In genomic region chr17:42361781-42362186, GRCh38 we compare ENCODE assay signal across 10 cellular contexts. TPM values are rescaled to one million over a fixed set of nuclear protein-coding genes. Genes with fewer than 3 reads are reported as not detected.
DNase-seq lines count a peak whose midpoint lies in the region; ATAC-seq, FAIRE-seq and TF ChIP-seq lines count a peak whose summit lies in the region.
"Had no signal": no experiment of that assay in that cellular context is flagged by ENCODE, and none has a peak within 500 bp of the region (broad histone marks: within the 10 kb centered on the region; RNA-seq: fewer than 3 reads in every experiment).

No MANE protein-coding gene starts in this region.

- WGBS in GM12878 (ENCODE audit: insufficient coverage, insufficient replicate concordance, low lambda C conversion rate, missing lambda C conversion rate) = 52% methylated on average over 2 of the region's 2 CpGs
- no CpG with 5 or more reads among the region's 2 CpGs for WGBS in neuronal stem cell (ENCODE audit: extremely low coverage in 2 of 2, insufficient read length in 2 of 2, insufficient replicate concordance in 1 of 2), 2 donors
- WGBS in GM23248 (ENCODE audit: low coverage in 1 of 2, low lambda C conversion rate in 2 of 2, missing lambda C conversion rate in 2 of 2), 2 experiments = 35 to 36% methylated on average over 2 of the region's 2 CpGs

- H3K14ac ChIP-seq in neuronal stem cell (ENCODE audit: low read length) = no peak overlapping the region

- H4K8ac ChIP-seq in neuronal stem cell (ENCODE audit: low read depth, low read length) = no peak overlapping the region

- H3K9me3 ChIP-seq in CD8-positive, alpha-beta T cell (ENCODE audit: low read length) = no peaks in the 10 kb centered on the region
- H3K9me3 ChIP-seq in GM12878 (replicated peaks; ENCODE audit: control insufficient read depth, insufficient read depth, low read length) (peaks cover 2% of the 10 kb centered on the region; the same call in 2 of the 3 replicates), neural progenitor cell (ENCODE audit: low read depth) (no peaks in the 10 kb centered on the region), neuronal stem cell (replicated peaks in 1 of 2; ENCODE audit: control insufficient read depth in 2 of 2, insufficient read depth in 1 of 2, low read depth in 1 of 2, low read length in 2 of 2) (peaks cover 0 to 7% of the 10 kb centered on the region in 2 donors), GM23248 (ENCODE audit: low read depth) (no peaks in the 10 kb centered on the region)

- peaks cover 43% of the 10 kb centered on the region for H3K36me3 Mint-ChIP-seq in CD8-positive, alpha-beta T cell
- H3K36me3 Mint-ChIP-seq in neural progenitor cell = no peaks in the 10 kb centered on the region

- H3K36me3 ChIP-seq in CD8-positive, alpha-beta T cell (ENCODE audit: insufficient read depth, low read length) = no peaks in the 10 kb centered on the region
- no peaks in the 10 kb centered on the region for H3K36me3 ChIP-seq in GM12878 (ENCODE audit: control insufficient read depth in 2 of 2, insufficient read depth in 2 of 2, low read length in 1 of 2)
- no peaks in the 10 kb centered on the region for H3K36me3 ChIP-seq in neural progenitor cell
- peaks cover 0 to 57% of the 10 kb centered on the region in 2 donors for H3K36me3 ChIP-seq in neuronal stem cell (replicated peaks in 1 of 2; ENCODE audit: control insufficient read depth in 2 of 2, insufficient read depth in 2 of 2, low read length in 2 of 2)
- no peaks in the 10 kb centered on the region for H3K36me3 ChIP-seq in GM23248 (ENCODE audit: low read depth)

- H3K4me2 ChIP-seq in GM12878 (ENCODE audit: control insufficient read depth, insufficient read depth) (no peak overlapping the region), neural progenitor cell (peak overlapping the region; percentile 7), neuronal stem cell (ENCODE audit: insufficient read depth, low read length, poor library complexity, severe bottlenecking) (no peak overlapping the region), GM23248 (ENCODE audit: unreplicated experiment) (no peak overlapping the region)
- H3K4me2 ChIP-seq: PC-9 had no signal

- TF ChIP-seq RAD21 in GM12878 (IDR thresholded peaks at IDR 0.05; ENCODE audit: insufficient read depth, low read depth, low read length) = no peak

- no peak overlapping the region for H2AFZ ChIP-seq in GM12878 (ENCODE audit: control insufficient read depth, low read depth, low read length)
- no peak overlapping the region for H2AFZ ChIP-seq in neural progenitor cell (replicated peaks)
- no peak overlapping the region for H2AFZ ChIP-seq in neuronal stem cell (ENCODE audit: low read length)
- H2AFZ ChIP-seq in GM23248 = no peak overlapping the region
- H2AFZ ChIP-seq: PC-9 had no signal

- H3K79me1 ChIP-seq in neuronal stem cell (ENCODE audit: low read depth, low read length) = peaks cover 8% of the 10 kb centered on the region

- H3K79me2 ChIP-seq in GM12878 (ENCODE audit: control insufficient read depth, insufficient read depth, low read length) (peaks cover 85% of the 10 kb centered on the region), neural progenitor cell (ENCODE audit: low read depth) (peaks cover 94% of the 10 kb centered on the region), GM23248 (ENCODE audit: insufficient read depth) (peaks cover 100% of the 10 kb centered on the region)

- no peak for TF ChIP-seq EP300 in GM12878 (IDR thresholded peaks at IDR 0.05; ENCODE audit: borderline replicate concordance in 1 of 2, control insufficient read depth in 1 of 2, low read depth in 2 of 2, low read length in 2 of 2)

- H3K9ac ChIP-seq in GM12878 (ENCODE audit: control insufficient read depth, insufficient read depth, low read length) = no peak overlapping the region
- no peak overlapping the region for H3K9ac ChIP-seq in neural progenitor cell
- H3K9ac ChIP-seq in neuronal stem cell (ENCODE audit: low read depth, low read length, poor library complexity) = no peak overlapping the region
- no peak overlapping the region for H3K9ac ChIP-seq in GM23248

- BruUV-seq in GM12878 (replicated peaks; lab: Mats Ljungman, UMichigan) = no TSS peak

- peaks cover 30% of the 10 kb centered on the region for H3K4me1 ChIP-seq in CD8-positive, alpha-beta T cell (ENCODE audit: insufficient read depth, low read length)
- H3K4me1 ChIP-seq in GM12878 (ENCODE audit: control insufficient read depth, insufficient read depth, low read length) (peaks cover 37% of the 10 kb centered on the region), neural progenitor cell (peaks cover 14% of the 10 kb centered on the region), neuronal stem cell (ENCODE audit: control insufficient read depth in 2 of 2, insufficient read depth in 1 of 2, low read depth in 1 of 2, low read length in 2 of 2) (peaks cover 11 to 13% of the 10 kb centered on the region in 2 donors), GM23248 (ENCODE audit: insufficient read depth) (peaks cover 30% of the 10 kb centered on the region)

- H3K4me1 Mint-ChIP-seq in CD8-positive, alpha-beta T cell (ENCODE audit: low read depth) = peaks cover 65% of the 10 kb centered on the region
- peaks cover 33% of the 10 kb centered on the region for H3K4me1 Mint-ChIP-seq in neural progenitor cell

- no peak overlapping the region for H3K4ac ChIP-seq in neuronal stem cell (ENCODE audit: low read length)

- H4K91ac ChIP-seq in neuronal stem cell (ENCODE audit: low read depth, low read length, poor library complexity) = no peak overlapping the region

- no peaks in the 10 kb centered on the region for H3K27me3 ChIP-seq in CD8-positive, alpha-beta T cell (ENCODE audit: insufficient read depth, low read length)
- H3K27me3 ChIP-seq in GM12878 (replicated peaks in 1 of 2; ENCODE audit: control insufficient read depth in 2 of 2, insufficient read depth in 2 of 2, low read length in 1 of 2) (no peaks in the 10 kb centered on the region), neural progenitor cell (no peaks in the 10 kb centered on the region), neuronal stem cell (ENCODE audit: control insufficient read depth in 3 of 3, insufficient read depth in 3 of 3, low read depth in 1 of 3, low read length in 3 of 3) (no peaks in the 10 kb centered on the region), GM23248 (replicated peaks; ENCODE audit: insufficient read depth) (no peaks in the 10 kb centered on the region)

- H4K20me1 ChIP-seq in GM12878 (ENCODE audit: control insufficient read depth, insufficient read depth) (peaks cover 7% of the 10 kb centered on the region), neural progenitor cell (ENCODE audit: low read depth) (peaks cover 39% of the 10 kb centered on the region), GM23248 (ENCODE audit: insufficient read depth) (peaks cover 25% of the 10 kb centered on the region)

- FAIRE-seq in GM12878 (lab: Jason Lieb, UNC) = no peak

- no peak overlapping the region for H2AK5ac ChIP-seq in neuronal stem cell (ENCODE audit: low read depth, low read length)

- in situ Hi-C loops in GM12878 (cut with MboI) (no loop called here), GM23248 (cut with MboI) (no loop called here)

- H3K23ac ChIP-seq in neuronal stem cell (ENCODE audit: low read depth, low read length, poor library complexity) = no peak overlapping the region

- H3F3A ChIP-seq in neural progenitor cell (ENCODE audit: low read depth) = peaks cover 20% of the 10 kb centered on the region
- peaks cover 38% of the 10 kb centered on the region for H3F3A ChIP-seq in GM23248 (ENCODE audit: insufficient read depth)

- DNase-seq in CD8-positive, alpha-beta T cell = peak in 6 of 7 experiments; percentile 13 to 54 (median 42)
- DNase-seq in SW480 (ENCODE audit: low spot score) = peak; percentile 67
- DNase-seq in GM12878 (ENCODE audit: low read depth, low spot score) = no peak
- DNase-seq in neural progenitor cell (ENCODE audit: low spot score) = no peak
- DNase-seq in NCI-H1694 treated with DMSO at 0.1 percent for 48 hours (lab: John Stamatoyannopoulos, UW) = no peak
- no peak for DNase-seq in neuronal stem cell (ENCODE audit: low spot score)
- DNase-seq in GM23248 = no peak
- no peak for DNase-seq in HPDE6-E6E7 (ENCODE audit: extremely low spot score)
- DNase-seq: PC-9 had no signal

- H3K18ac ChIP-seq in neuronal stem cell (ENCODE audit: low read length) = no peak overlapping the region

- H3K27ac Mint-ChIP-seq in CD8-positive, alpha-beta T cell = peak overlapping the region; percentile 67
- no peak overlapping the region for H3K27ac Mint-ChIP-seq in neural progenitor cell

- peak; percentile 95 for ATAC-seq in CD8-positive, alpha-beta T cell
- ATAC-seq in GM12878 = peak; percentile 32; the same call in 2 of the 3 replicates

- H2BK12ac ChIP-seq in neuronal stem cell (ENCODE audit: low read length) = no peak overlapping the region

- no peaks in the 10 kb centered on the region for H3K9me2 ChIP-seq in GM23248 (ENCODE audit: insufficient read depth)

- SMC1A ChIA-PET in GM12878 (lab: Charles Lee; ENCODE audit: uncharacterized antibody, unreplicated experiment) = interaction anchor here (0.6 to 1.8 kb wide), 3 partner anchors 10 to 16 kb away, joined by 3 to 7 read pairs (median 3); no protein-coding TSS in a partner anchor

- CTCF ChIA-PET in CD8-positive, alpha-beta T cell (lab: Charles Lee) = interaction anchor here (1.0 to 1.8 kb wide), 4 partner anchors 11 to 41 kb away, joined by 3 to 5 read pairs (median 3); no protein-coding TSS in a partner anchor
- CTCF ChIA-PET in GM12878 (lab: Yijun Ruan, JAX) = interaction anchor here (1.0 to 1.6 kb wide), 3 partner anchors 13 to 52 kb away, joined by 3 to 4 read pairs (median 3); no protein-coding TSS in a partner anchor

- H2BK15ac ChIP-seq in neuronal stem cell (ENCODE audit: low read length) = no peak overlapping the region

- H2BK5ac ChIP-seq in neuronal stem cell (ENCODE audit: low read length) = no peak overlapping the region

- no peak overlapping the region for H2BK120ac ChIP-seq in neuronal stem cell (ENCODE audit: low read depth, low read length)

- POLR2A ChIA-PET in CD8-positive, alpha-beta T cell (lab: Charles Lee) = interaction anchor here (0.7 to 2.5 kb wide), 4 partner anchors 13 to 46 kb away, joined by 3 to 15 read pairs (median 3); partner anchors contain the start of gene STAT3
- POLR2A ChIA-PET in GM12878 (lab: Charles Lee) = interaction anchor here (0.5 to 1.1 kb wide), 3 partner anchors 17 to 93 kb away, joined by 3 to 4 read pairs (median 4); no protein-coding TSS in a partner anchor

- no peak overlapping the region for H3K4me3 ChIP-seq in CD8-positive, alpha-beta T cell (ENCODE audit: low read depth, low read length)
- H3K4me3 ChIP-seq in GM12878 (no peak overlapping the region), neural progenitor cell (no peak overlapping the region), neuronal stem cell (ENCODE audit: low read length in 2 of 2) (no peak overlapping the region), GM23248 (no peak overlapping the region)
- H3K4me3 ChIP-seq: coronary artery, PC-9 had no signal

- no peak for TF ChIP-seq POLR2A in GM12878 (IDR thresholded peaks at IDR 0.05; ENCODE audit: low read depth, low read length)

- TF ChIP-seq CTCF in CD8-positive, alpha-beta T cell (IDR thresholded peaks at IDR 0.05) = no peak
- TF ChIP-seq CTCF in GM12878 (IDR thresholded peaks at IDR 0.05 in 2 of 3, conservative IDR thresholded peaks at IDR 0.05 in 1 of 3; ENCODE audit: control insufficient read depth in 2 of 3, extremely low read depth in 1 of 3, insufficient read depth in 1 of 3, low read depth in 3 of 3, low read length in 3 of 3) = no peak
- no peak for TF ChIP-seq CTCF in neural progenitor cell (IDR thresholded peaks at IDR 0.05)

- H3K4me3 Mint-ChIP-seq in CD8-positive, alpha-beta T cell = no peak overlapping the region
- no peak overlapping the region for H3K4me3 Mint-ChIP-seq in neural progenitor cell

- RAD21 ChIA-PET in GM12878 (lab: Charles Lee; ENCODE audit: unreplicated experiment) = interaction anchor here (0.8 to 1.8 kb wide), 2 partner anchors 17 to 42 kb away, joined by 5 to 8 read pairs; no protein-coding TSS in a partner anchor

- intact Hi-C loops in CD8-positive, alpha-beta T cell (cut with DNase I, micrococcal nuclease) = no loop called here
- intact Hi-C loops in GM12878 (cut with micrococcal nuclease; ENCODE audit: unreplicated experiment) = no loop called here

- no peak overlapping the region for H3K27ac ChIP-seq in CD8-positive, alpha-beta T cell (ENCODE audit: low read depth, low read length)
- H3K27ac ChIP-seq in GM12878 (ENCODE audit: control insufficient read depth, insufficient read depth) (no peak overlapping the region), neural progenitor cell (no peak overlapping the region), neuronal stem cell (replicated peaks; ENCODE audit: low read length) (no peak overlapping the region), GM23248 (no peak overlapping the region)
- H3K27ac ChIP-seq: PC-9 had no signal

- no peaks in the 10 kb centered on the region for H3K9me3 Mint-ChIP-seq in CD8-positive, alpha-beta T cell
- no peaks in the 10 kb centered on the region for H3K9me3 Mint-ChIP-seq in neural progenitor cell

- H3K27me3 Mint-ChIP-seq in CD8-positive, alpha-beta T cell (ENCODE audit: low read depth) = no peaks in the 10 kb centered on the region
- H3K27me3 Mint-ChIP-seq in neural progenitor cell (ENCODE audit: insufficient read depth, low read depth) = peaks cover 4% of the 10 kb centered on the region

RNA-seq across cellular contexts. Expression of gene STAT3, which starts 26.5 kb away (rescaled TPM):
- total RNA-seq in CD8-positive, alpha-beta T cell = 100 to 1,000 TPM; 338 to 343 TPM
- 148 and 163 TPM in 2 replicates for total RNA-seq in GM12878 (2013; cell fraction: nucleolus; rRNA removed)
- total RNA-seq in GM12878 (2014; rRNA removed) (54.0 and 59.3 TPM in 2 replicates), GM12878 (2014; rRNA removed; fragmentation: Illumina TruSeq; extraction: Trizol) (51.3 and 54.5 TPM in 2 replicates), GM12878 (2021) (82.6 and 86.2 TPM in 2 replicates), neural progenitor cell (ENCODE audit: low replicate concordance) (54.9 and 56.2 TPM in 2 replicates)
- 58.9 TPM for polyA plus RNA-seq in GM12878 (2011; ENCODE audit: low read depth)
- polyA plus RNA-seq in GM12878 (2011; rRNA removed) (63.6 and 74.7 TPM in 2 replicates), GM12878 (2014; fragmentation: Illumina TruSeq; extraction: Trizol) (57.3 and 59.8 TPM in 2 replicates), GM12878 (2014; fragmentation: Nextera tagmentation; extraction: Ambion mirVana) (10 to 100 TPM; 18.4 to 18.9 TPM), GM12878 (2014; rRNA removed) (55.0 and 62.0 TPM in 2 replicates), GM12878 (2016; fragmentation: Nextera tagmentation; extraction: Ambion mirVana) (10 to 100 TPM; 91.1 to 96.4 TPM), GM23248 (2016; fragmentation: Nextera tagmentation; extraction: Ambion mirVana) (112 and 115 TPM in 2 replicates)
- polyA plus RNA-seq in GM12878 (2011; cell fraction: cytosol; rRNA removed) = 75.5 and 84.3 TPM in 2 replicates
- 78.8 and 87.2 TPM in 2 replicates for polyA plus RNA-seq in GM12878 (2011; cell fraction: nucleus; rRNA removed)
- polyA plus RNA-seq in GM12878 (2012) = 79.3 and 107 TPM in 2 replicates
- polyA minus RNA-seq in GM12878 (2011; rRNA and poly(A)+ RNA removed) = 99.8 and 120 TPM in 2 replicates
- 42.0 and 49.0 TPM in 2 replicates for polyA minus RNA-seq in GM12878 (2011; cell fraction: cytosol; rRNA and poly(A)+ RNA removed)
- polyA minus RNA-seq in GM12878 (2011; cell fraction: nucleus; rRNA and poly(A)+ RNA removed) = 42.8 and 58.9 TPM in 2 replicates
- 31.5 TPM for polyA plus RNA-seq in neuronal stem cell (2013, experiment 1 of 2)
- 30.7 TPM for polyA plus RNA-seq in neuronal stem cell (2013, experiment 2 of 2)
- total RNA-seq in GM23248 (2014; rRNA removed; shearing (Covaris generic)) = 79.4 and 84.1 TPM in 2 replicates

Comparison
In these comparisons a context has a peak if more than half of its experiments do, and no peak if none do; other contexts are left out.
1. DNase-seq: peak in CD8-positive, alpha-beta T cell (6 of 7) and SW480 (single experiment); none in GM12878 (single experiment), neural progenitor cell (single experiment), NCI-H1694 treated with DMSO at 0.1 percent for 48 hours (single experiment), neuronal stem cell (single experiment), GM23248 (single experiment) and HPDE6-E6E7 (single experiment).